Comparison of ENCODE assay signal across 11 cellular contexts in the genomic region with DNA sequence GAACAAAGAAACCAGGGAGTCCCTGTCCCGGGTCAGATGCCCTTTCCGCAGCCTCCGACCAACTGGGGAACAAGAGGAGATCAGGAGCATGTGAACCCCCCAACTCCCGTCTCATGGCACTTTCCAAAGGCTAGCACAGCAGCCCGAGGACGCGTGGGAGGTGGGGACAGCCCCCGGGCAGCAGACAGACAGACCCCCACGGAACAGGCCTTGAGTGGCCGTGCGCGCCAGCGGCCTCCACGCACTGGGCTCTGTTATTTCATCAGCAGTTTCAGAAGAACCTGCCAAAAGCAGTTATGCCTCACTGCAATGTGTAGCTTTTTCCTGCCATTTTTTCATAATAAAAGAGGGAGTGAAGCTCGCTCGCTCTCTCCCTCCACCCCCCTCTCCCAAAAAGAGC. TPM values are rescaled to one million over a fixed set of nuclear protein-coding genes. Genes with fewer than 3 reads are reported as not detected.
DNase-seq lines count a peak whose midpoint lies in the region; ATAC-seq and TF ChIP-seq lines count a peak whose summit lies in the region.
"Had no signal": no experiment of that assay in that cellular context is flagged by ENCODE, and none has a peak within 500 bp of the region (broad histone marks: within the 10 kb centered on the region; RNA-seq: fewer than 3 reads in every experiment).

No MANE protein-coding gene starts in this region.

- TF ChIP-seq POLR2A in tibial nerve (IDR thresholded peaks at IDR 0.05), result no peak

- H2BK120ac ChIP-seq in mesenchymal stem cell (ENCODE audit: low read depth, low read length), result no peak overlapping the region

- H3K36me3 Mint-ChIP-seq in activated T-cell treated with anti-CD3 and anti-CD28 coated beads, Interleukin-2, amount 50 U/mL, for 24 hours (ENCODE audit: low read depth), result no peaks in the 10 kb centered on the region

- no peak for ATAC-seq in HG03342 (IDR thresholded peaks at IDR 0.05; ENCODE audit: unreplicated experiment)

- peaks cover 11% of the 10 kb centered on the region for H3K4me1 Mint-ChIP-seq in activated T-cell treated with anti-CD3 and anti-CD28 coated beads, Interleukin-2, amount 50 U/mL, for 24 hours (ENCODE audit: low read depth)

- DNase-seq in activated T-cell treated with anti-CD3 and anti-CD28 coated beads, Interleukin-2, amount 50 U/mL, for 24 hours, result peak; percentile 33
- DNase-seq in activated T-cell treated with anti-CD3 and anti-CD28 coated beads, Interleukin-2, amount 50 U/mL, for 1 hour, result no peak
- DNase-seq in coronary artery (ENCODE audit: low spot score), result no peak
- DNase-seq in mesenchymal stem cell, result no peak
- no peak for DNase-seq in tibial nerve (ENCODE audit: low spot score in 2 of 2)
- DNase-seq in GOT3 (lab: John Stamatoyannopoulos, UW), result no peak
- no peak for DNase-seq in activated CD4-positive, alpha-beta T cell treated with anti-CD3 and anti-CD28 coated beads, Interleukin-2, amount 50 U/mL, for 1 hour
- DNase-seq: NCI-H1436 treated with DMSO at 0.1 percent for 48 hours had no signal

- H3K4me3 ChIP-seq in coronary artery, result peak overlapping the region; percentile 66
- peak overlapping the region in 1 of 2 experiments; percentile 72 for H3K4me3 ChIP-seq in mesenchymal stem cell (ENCODE audit: insufficient read depth in 1 of 2, low read depth in 1 of 2, low read length in 2 of 2)
- peak overlapping the region in 3 of 4 donors; percentile 9 to 46 (median 18) for H3K4me3 ChIP-seq in tibial nerve

- no peaks in the 10 kb centered on the region for H3K9me3 ChIP-seq in mesenchymal stem cell (ENCODE audit: control insufficient read depth, low read length)
- no peaks in the 10 kb centered on the region for H3K9me3 ChIP-seq in tibial nerve

- 3% methylated on average over 9 of the region's 16 CpGs for WGBS in mesenchymal stem cell
- 0 to 46% methylated on average over 12 to 16 of the region's 16 CpGs for WGBS in tibial nerve, 2 donors

- H3K4me2 ChIP-seq in mesenchymal stem cell (ENCODE audit: low read length, poor library complexity, severe bottlenecking), result peak overlapping the region; percentile 69

- peak overlapping the region; percentile 67 for H3K4me3 Mint-ChIP-seq in activated T-cell treated with anti-CD3 and anti-CD28 coated beads, Interleukin-2, amount 50 U/mL, for 24 hours

- no peak overlapping the region for H3K4ac ChIP-seq in mesenchymal stem cell (ENCODE audit: low read depth in 1 of 2, low read length in 2 of 2)

- H4K8ac ChIP-seq in mesenchymal stem cell (ENCODE audit: low read length), result no peak overlapping the region

- no peak for TF ChIP-seq EP300 in tibial nerve (IDR thresholded peaks at IDR 0.05)

- no peak overlapping the region for H4K91ac ChIP-seq in mesenchymal stem cell (ENCODE audit: low read length)

- no peak overlapping the region for H2BK5ac ChIP-seq in mesenchymal stem cell (ENCODE audit: low read depth, low read length, poor library complexity, severe bottlenecking)

- H2BK12ac ChIP-seq in mesenchymal stem cell (ENCODE audit: low read length in 2 of 2), result no peak overlapping the region

- no peak overlapping the region for H3K14ac ChIP-seq in mesenchymal stem cell (ENCODE audit: low read length in 2 of 2)

- H2BK15ac ChIP-seq in mesenchymal stem cell (ENCODE audit: low read depth, poor library complexity, severe bottlenecking), result no peak overlapping the region

- no peak overlapping the region for H3K27ac Mint-ChIP-seq in activated T-cell treated with anti-CD3 and anti-CD28 coated beads, Interleukin-2, amount 50 U/mL, for 24 hours

- H3K4me1 ChIP-seq in mesenchymal stem cell (ENCODE audit: control insufficient read depth, insufficient read depth, low read depth, low read length) (peaks cover 13% of the 10 kb centered on the region), tibial nerve (peaks cover 0 to 12% (median 0%) of the 10 kb centered on the region in 4 donors)

- no peak overlapping the region for H2AFZ ChIP-seq in mesenchymal stem cell (ENCODE audit: low read depth, low read length)

- H3K18ac ChIP-seq in mesenchymal stem cell (ENCODE audit: low read depth in 1 of 2, low read length in 2 of 2), result no peak overlapping the region

- no peak for TF ChIP-seq CTCF in coronary artery (IDR thresholded peaks at IDR 0.05)
- no peak for TF ChIP-seq CTCF in tibial nerve (IDR thresholded peaks at IDR 0.05)

- no peak overlapping the region for H3K23ac ChIP-seq in mesenchymal stem cell (ENCODE audit: low read length in 2 of 2)

- H3K36me3 ChIP-seq in mesenchymal stem cell (ENCODE audit: control insufficient read depth in 1 of 2, insufficient read depth in 2 of 2, low read depth in 1 of 2, low read length in 2 of 2) (no peaks in the 10 kb centered on the region), tibial nerve (no peaks in the 10 kb centered on the region)

- H3K79me1 ChIP-seq in mesenchymal stem cell (replicated peaks; ENCODE audit: low read length, poor library complexity, severe bottlenecking), result no peaks in the 10 kb centered on the region

- H3K27me3 Mint-ChIP-seq in activated T-cell treated with anti-CD3 and anti-CD28 coated beads, Interleukin-2, amount 50 U/mL, for 24 hours, result peaks cover 48% of the 10 kb centered on the region

- H3K27ac ChIP-seq in coronary artery (no peak overlapping the region), mesenchymal stem cell (ENCODE audit: low read length, poor library complexity, severe bottlenecking) (no peak overlapping the region), tibial nerve (no peak overlapping the region)
- H3K27ac ChIP-seq: C4-2B, VCaP had no signal

- no peak overlapping the region for H2AK5ac ChIP-seq in mesenchymal stem cell (ENCODE audit: low read length, severe bottlenecking)

- peak overlapping the region; percentile 78 for H3K9ac ChIP-seq in mesenchymal stem cell (ENCODE audit: low read length)

- H3K27me3 ChIP-seq in mesenchymal stem cell (ENCODE audit: control insufficient read depth in 1 of 2, insufficient read depth in 1 of 2, low read length in 2 of 2), result no peaks in the 10 kb centered on the region
- peaks cover 0 to 9% of the 10 kb centered on the region in 2 donors for H3K27me3 ChIP-seq in tibial nerve

- no peaks in the 10 kb centered on the region for H3K9me3 Mint-ChIP-seq in activated T-cell treated with anti-CD3 and anti-CD28 coated beads, Interleukin-2, amount 50 U/mL, for 24 hours

RNA-seq across cellular contexts. Expression of gene FGF16, which starts 0.3 kb away (rescaled TPM):
- polyA plus RNA-seq in mesenchymal stem cell (2013, experiment 1 of 2), result not detected
- not detected for polyA plus RNA-seq in mesenchymal stem cell (2013, experiment 2 of 2)
- 1 to 10 TPM in 1 of 4 donors, under 1 TPM in 1, not detected in 2; 0.63 to 8.8 TPM for total RNA-seq in tibial nerve
